Comparison of ENCODE assay signal across 10 cellular contexts in the genomic region with DNA sequence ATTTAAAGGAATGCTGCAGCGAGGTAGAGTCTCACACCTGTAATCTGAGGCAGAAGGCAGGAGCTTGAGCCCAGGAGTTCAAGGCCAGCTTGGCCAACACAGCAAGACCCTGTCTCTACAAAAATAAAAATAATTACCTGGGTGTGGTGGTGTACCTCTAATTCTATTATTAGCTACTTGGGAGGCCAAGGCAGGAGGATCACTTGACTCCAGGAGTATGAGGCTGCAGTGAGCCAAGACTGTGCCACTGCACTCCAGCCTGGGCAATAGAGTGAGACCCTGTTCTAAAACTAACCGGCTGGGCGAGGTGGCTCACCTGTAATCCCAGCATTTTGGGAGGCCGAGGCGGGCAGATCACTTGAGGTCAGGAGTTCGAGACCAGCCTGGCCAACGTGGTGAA. TPM values are rescaled to one million over a fixed set of nuclear protein-coding genes. Genes with fewer than 3 reads are reported as not detected.
A peak's percentile ranks its signal among the peaks of the same experiment; 100 is the strongest.
DNase-seq lines count a peak whose midpoint lies in the region; ATAC-seq, FAIRE-seq and TF ChIP-seq lines count a peak whose summit lies in the region.
"Not testable (repeated sequence)": the region's sequence is repeated elsewhere in the genome, so short reads cannot be mapped to it uniquely, and the experiment has no call there.
"Had no signal": no experiment of that assay in that cellular context is flagged by ENCODE, and none has a peak within 500 bp of the region (broad histone marks: within the 10 kb centered on the region; RNA-seq: fewer than 3 reads in every experiment).

No MANE protein-coding gene starts in this region.

- 6% methylated on average over 7 of the region's 7 CpGs for WGBS in K562 (ENCODE audit: insufficient coverage, low coverage, missing lambda C conversion rate)
- WGBS in HepG2 (ENCODE audit: low lambda C conversion rate), result 85% methylated on average over 7 of the region's 7 CpGs

- H3K4me3 ChIP-seq in HEK293 (ENCODE audit: low read depth, low read length); K562; HepG2 (replicated peaks in 1 of 3; ENCODE audit: insufficient read depth in 1 of 3, low read depth in 2 of 3, low read length in 3 of 3): not testable (repeated sequence)

- not testable (repeated sequence) for H3K79me2 ChIP-seq in K562 (ENCODE audit: control insufficient read depth, insufficient read depth, low read length); HepG2 (ENCODE audit: insufficient read depth, low read length)

- H3K9me1 ChIP-seq in K562 (ENCODE audit: control insufficient read depth, insufficient read depth, low read length), result not testable (repeated sequence)

- in situ Hi-C loops in K562 (cut with MboI); HepG2 (cut with HindIII; ENCODE audit: extremely low pct_ligation_motif_present, low pct_unique_long_range_greater_than_20kb): not testable (repeated sequence)

- FAIRE-seq in K562 (lab: Jason Lieb, UNC); HepG2 (lab: Jason Lieb, UNC): not testable (repeated sequence)

- not testable (repeated sequence) for H3K27ac ChIP-seq in HEK293 (ENCODE audit: extremely low read depth, low read depth, low read length); K562 (ENCODE audit: extremely low read depth, low read depth, low read length); HepG2 (ENCODE audit: extremely low read length, insufficient read depth, low read length)

- not testable (repeated sequence) for ATAC-seq in K562, left lobe of liver, HepG2

- TF ChIP-seq RAD21 in K562 (CRISPR knock-in tag; conservative IDR thresholded peaks at IDR 0.05 in 1 of 2, IDR thresholded peaks at IDR 0.05 in 1 of 2); HepG2 (CRISPR knock-in tag; IDR thresholded peaks at IDR 0.05): not testable (repeated sequence)

- intact Hi-C loops in K562 (cut with micrococcal nuclease); HepG2 (cut with micrococcal nuclease; ENCODE audit: unreplicated experiment): not testable (repeated sequence)

- H3K4me2 ChIP-seq in K562 (ENCODE audit: insufficient read depth, low read length); HepG2 (ENCODE audit: low read depth, low read length): not testable (repeated sequence)

- not testable (repeated sequence) for BruUV-seq in K562 (replicated peaks; lab: Mats Ljungman, UMichigan); HepG2 (replicated peaks; lab: Mats Ljungman, UMichigan)

- not testable (repeated sequence) for H3K4me1 ChIP-seq in HEK293 (ENCODE audit: control insufficient read depth, insufficient read depth, low read length); K562 (replicated peaks in 1 of 2; ENCODE audit: control insufficient read depth in 2 of 2, insufficient read depth in 2 of 2, low read length in 2 of 2)
- peaks cover 53% of the 10 kb centered on the region for H3K4me1 ChIP-seq in HepG2 (ENCODE audit: insufficient read depth, low read length)

- H4K20me1 ChIP-seq in K562 (replicated peaks; ENCODE audit: control insufficient read depth, insufficient read depth, low read length); HepG2 (ENCODE audit: insufficient read depth, low read length): not testable (repeated sequence)

- not testable (repeated sequence) for H3K9me3 ChIP-seq in HEK293 (ENCODE audit: control insufficient read depth, insufficient read depth, low read depth, low read length); K562 (replicated peaks; ENCODE audit: control insufficient read depth, insufficient read depth, low read depth, low read length); HepG2 (ENCODE audit: low read length)

- POLR2A ChIA-PET in HEK293 (lab: Yijun Ruan, JAX); K562 (lab: Yijun Ruan, JAX); HepG2 (lab: Yijun Ruan, JAX): not testable (repeated sequence)

- not testable (repeated sequence) for H3K36me3 ChIP-seq in HEK293 (ENCODE audit: control insufficient read depth in 2 of 2, insufficient read depth in 1 of 2, low read length in 2 of 2); K562 (ENCODE audit: control insufficient read depth, insufficient read depth, low read length); HepG2 (replicated peaks in 1 of 2; ENCODE audit: control insufficient read depth in 1 of 2, insufficient read depth in 2 of 2, low read length in 2 of 2)

- TF ChIP-seq CTCF in HEK293 (tag by site-specific recombination; IDR thresholded peaks at IDR 0.05); K562 (IDR thresholded peaks at IDR 0.05 in 2 of 3, conservative IDR thresholded peaks at IDR 0.05 in 1 of 3; ENCODE audit: insufficient read depth in 2 of 3, low read depth in 1 of 3, low read length in 3 of 3); HepG2 (CRISPR knock-in tag; IDR thresholded peaks at IDR 0.05): not testable (repeated sequence)

- H3K9ac ChIP-seq in K562 (ENCODE audit: insufficient read depth in 1 of 2, low read depth in 2 of 2, low read length in 2 of 2); HepG2 (ENCODE audit: insufficient read depth, low read depth, low read length): not testable (repeated sequence)

- H2AFZ ChIP-seq in K562 (ENCODE audit: low read depth, low read length); HepG2 (ENCODE audit: low read length): not testable (repeated sequence)

- peaks cover 8 to 14% of the 10 kb centered on the region in 2 experiments; a peak in 3 of 5 replicates for H3K27me3 ChIP-seq in K562 (ENCODE audit: control insufficient read depth in 2 of 2, insufficient read depth in 2 of 2, low read length in 2 of 2)
- not testable (repeated sequence) for H3K27me3 ChIP-seq in HepG2 (ENCODE audit: control insufficient read depth in 1 of 2, insufficient read depth in 2 of 2, low read length in 2 of 2)

- peak; percentile 8 for DNase-seq in activated CD8-positive, alpha-beta memory T cell treated with anti-CD3 and anti-CD28 coated beads, Interleukin-2, amount 50 U/mL, for 48 hours
- DNase-seq in K562 (ENCODE audit: extremely low read depth in 1 of 4, low spot score in 3 of 4); HepG2 (ENCODE audit: low spot score): not testable (repeated sequence)
- peak; percentile 22 for DNase-seq in left lobe of liver (ENCODE audit: low spot score)

- CTCF ChIA-PET in HEK293 (lab: Yijun Ruan, JAX); K562 (lab: Yijun Ruan, JAX; ENCODE audit: low intra/inter-chr PET ratio); HepG2 (lab: Yijun Ruan, JAX; ENCODE audit: low intra/inter-chr PET ratio, low total read pairs): not testable (repeated sequence)

- not testable (repeated sequence) for TF ChIP-seq EP300 in K562 (IDR thresholded peaks at IDR 0.05; ENCODE audit: low read length); HepG2 (IDR thresholded peaks at IDR 0.05; ENCODE audit: low read depth in 2 of 2, low read length in 2 of 2); HepG2 (CRISPR knock-in tag; IDR thresholded peaks at IDR 0.05; ENCODE audit: borderline replicate concordance)

- TF ChIP-seq POLR2A in K562 (conservative IDR thresholded peaks at IDR 0.05); HepG2 (IDR thresholded peaks at IDR 0.05; ENCODE audit: insufficient read depth in 1 of 2, low read depth in 2 of 2, low read length in 2 of 2): not testable (repeated sequence)

RNA-seq across cellular contexts. Expression of a gene that starts 18.9 kb away (rescaled TPM):
- total RNA-seq in K562 (2011; cell fraction: chromatin; rRNA removed; ENCODE audit: low replicate concordance), result 1.2 and 1.3 TPM in 2 replicates
- 0.17 and 0.53 TPM in 2 replicates for total RNA-seq in K562 (2011; cell fraction: nucleolus; rRNA removed)
- 0.37 TPM in 1 of 2 replicates, not detected in the other for total RNA-seq in K562 (2011; cell fraction: nucleoplasm; rRNA removed)
- total RNA-seq in K562 (2014; rRNA removed) (1.1 and 2.9 TPM in 2 replicates), K562 (2014; rRNA removed; fragmentation: Illumina TruSeq; extraction: Trizol) (0.47 and 1.3 TPM in 2 replicates), K562 (2015; rRNA removed; fragmentation: Illumina TruSeq; extraction: Trizol) (0.75 and 0.94 TPM in 2 replicates), K562 (2021) (0.98 and 1.5 TPM in 2 replicates), left lobe of liver (12.2 TPM), HepG2 (2016; rRNA removed; fragmentation: Illumina TruSeq; extraction: Trizol) (1.2 and 1.4 TPM in 2 replicates)
- polyA plus RNA-seq in K562 (2011; rRNA removed) (0.91 and 1.2 TPM in 2 replicates), K562 (2014; fragmentation: Illumina TruSeq; extraction: Trizol) (1.4 and 1.7 TPM in 2 replicates), K562 (2014; fragmentation: Nextera tagmentation; extraction: Ambion mirVana) (under 1 TPM; 0.29 to 0.31 TPM), K562 (2014; rRNA removed) (1.3 and 1.8 TPM in 2 replicates), HepG2 (2011; rRNA removed) (1.4 and 2.5 TPM in 2 replicates)
- 1.4 and 1.6 TPM in 2 replicates for polyA plus RNA-seq in K562 (2011; cell fraction: cytosol; rRNA removed)
- 0.55 and 0.64 TPM in 2 replicates for polyA plus RNA-seq in K562 (2011; cell fraction: nucleus; rRNA removed)
- polyA plus RNA-seq in K562 (2012), result 1.6 and 1.8 TPM in 2 replicates
- polyA minus RNA-seq in K562 (2011; rRNA and poly(A)+ RNA removed), result 0.25 and 0.51 TPM in 2 replicates
- 1.5 TPM in 1 of 2 replicates, not detected in the other for polyA minus RNA-seq in K562 (2011; cell fraction: cytosol; rRNA and poly(A)+ RNA removed)
- polyA minus RNA-seq in K562 (2011; cell fraction: nucleus; rRNA and poly(A)+ RNA removed), result 0.67 TPM in 1 of 2 replicates, not detected in the other
- 0.71 and 1.0 TPM in 2 replicates for total RNA-seq in HepG2 (2016; cell fraction: cytosol; rRNA removed; fragmentation: Illumina TruSeq; extraction: Trizol; ENCODE audit: low read depth)
- 0.69 and 0.79 TPM in 2 replicates for total RNA-seq in HepG2 (2016; cell fraction: insoluble cytoplasmic fraction; rRNA removed; fragmentation: Illumina TruSeq; extraction: Trizol)
- total RNA-seq in HepG2 (2016; cell fraction: membrane; rRNA removed; fragmentation: Illumina TruSeq; extraction: Trizol), result 1.2 and 1.5 TPM in 2 replicates
- 1.3 and 1.4 TPM in 2 replicates for total RNA-seq in HepG2 (2016; cell fraction: nucleus; rRNA removed; fragmentation: Illumina TruSeq; extraction: Trizol)
- 0.99 and 1.8 TPM in 2 replicates for polyA plus RNA-seq in HepG2 (2011; cell fraction: cytosol; rRNA removed)
- 0.90 and 1.3 TPM in 2 replicates for polyA plus RNA-seq in HepG2 (2011; cell fraction: nucleus; rRNA removed)
- polyA plus RNA-seq in HepG2 (2012), result 1.0 and 2.9 TPM in 2 replicates
- polyA plus RNA-seq in HepG2 (2016; cell fraction: cytosol; fragmentation: Illumina TruSeq; extraction: Trizol; ENCODE audit: low read depth), result 1.4 TPM in 2 replicates
- 1.7 and 2.5 TPM in 2 replicates for polyA plus RNA-seq in HepG2 (2016; cell fraction: insoluble cytoplasmic fraction; fragmentation: Illumina TruSeq; extraction: Trizol; ENCODE audit: low read depth)
- 0.86 and 2.2 TPM in 2 replicates for polyA plus RNA-seq in HepG2 (2016; cell fraction: membrane; fragmentation: Illumina TruSeq; extraction: Trizol; ENCODE audit: low read depth)
- polyA plus RNA-seq in HepG2 (2016; cell fraction: nucleus; fragmentation: Illumina TruSeq; extraction: Trizol; ENCODE audit: insufficient read depth, low read depth), result 1.2 and 2.5 TPM in 2 replicates
- 2.4 and 7.1 TPM in 2 replicates for polyA minus RNA-seq in HepG2 (2011; rRNA and poly(A)+ RNA removed; ENCODE audit: low replicate concordance)
- 0.53 and 1.3 TPM in 2 replicates for polyA minus RNA-seq in HepG2 (2011; cell fraction: cytosol; rRNA and poly(A)+ RNA removed)
- 1.2 and 2.7 TPM in 2 replicates for polyA minus RNA-seq in HepG2 (2011; cell fraction: nucleus; rRNA and poly(A)+ RNA removed)
- total RNA-seq: Caco-2 had no signal

RNA-seq across cellular contexts. Expression of a gene that starts 57.7 kb away (rescaled TPM):
- not detected in 2 replicates for total RNA-seq in K562 (2011; cell fraction: chromatin; rRNA removed; ENCODE audit: low replicate concordance)
- total RNA-seq in K562 (2011; cell fraction: nucleolus; rRNA removed), result not detected in 2 replicates
- not detected in 2 replicates for total RNA-seq in K562 (2011; cell fraction: nucleoplasm; rRNA removed)
- not detected in 2 replicates for total RNA-seq in K562 (2014; rRNA removed)
- not detected in 2 replicates for total RNA-seq in K562 (2014; rRNA removed; fragmentation: Illumina TruSeq; extraction: Trizol)
- total RNA-seq in K562 (2015; rRNA removed; fragmentation: Illumina TruSeq; extraction: Trizol), result not detected in 2 replicates
- 0.11 TPM in 1 of 2 replicates, not detected in the other for total RNA-seq in K562 (2021)
- polyA plus RNA-seq in K562 (2011; rRNA removed), result not detected in 2 replicates
- not detected in 2 replicates for polyA plus RNA-seq in K562 (2011; cell fraction: cytosol; rRNA removed)
- polyA plus RNA-seq in K562 (2011; cell fraction: nucleus; rRNA removed), result not detected in 2 replicates
- polyA plus RNA-seq in K562 (2012), result 0.01 TPM in 1 of 2 replicates, not detected in the other
- polyA plus RNA-seq in K562 (2014; fragmentation: Illumina TruSeq; extraction: Trizol), result not detected in 2 replicates
- polyA plus RNA-seq in K562 (2014; fragmentation: Nextera tagmentation; extraction: Ambion mirVana), result not detected
- not detected in 2 replicates for polyA plus RNA-seq in K562 (2014; rRNA removed)
- polyA minus RNA-seq in K562 (2011; rRNA and poly(A)+ RNA removed), result not detected in 2 replicates
- 0.18 TPM in 1 of 2 replicates, not detected in the other for polyA minus RNA-seq in K562 (2011; cell fraction: cytosol; rRNA and poly(A)+ RNA removed)
- not detected in 2 replicates for polyA minus RNA-seq in K562 (2011; cell fraction: nucleus; rRNA and poly(A)+ RNA removed)
- 14.6 TPM for total RNA-seq in left lobe of liver
- 63.8 and 75.8 TPM in 2 replicates for total RNA-seq in HepG2 (2016; rRNA removed; fragmentation: Illumina TruSeq; extraction: Trizol)
- 10.1 and 10.5 TPM in 2 replicates for total RNA-seq in HepG2 (2016; cell fraction: cytosol; rRNA removed; fragmentation: Illumina TruSeq; extraction: Trizol; ENCODE audit: low read depth)
- 63.6 and 79.3 TPM in 2 replicates for total RNA-seq in HepG2 (2016; cell fraction: insoluble cytoplasmic fraction; rRNA removed; fragmentation: Illumina TruSeq; extraction: Trizol)
- 45.8 and 49.0 TPM in 2 replicates for total RNA-seq in HepG2 (2016; cell fraction: membrane; rRNA removed; fragmentation: Illumina TruSeq; extraction: Trizol)
- total RNA-seq in HepG2 (2016; cell fraction: nucleus; rRNA removed; fragmentation: Illumina TruSeq; extraction: Trizol), result 37.4 and 38.1 TPM in 2 replicates
- polyA plus RNA-seq in HepG2 (2011; rRNA removed), result 33.6 and 34.7 TPM in 2 replicates
- 30.7 and 35.5 TPM in 2 replicates for polyA plus RNA-seq in HepG2 (2011; cell fraction: cytosol; rRNA removed)
- 10.6 and 16.5 TPM in 2 replicates for polyA plus RNA-seq in HepG2 (2011; cell fraction: nucleus; rRNA removed)
- polyA plus RNA-seq in HepG2 (2012), result 15.0 and 21.1 TPM in 2 replicates
- polyA plus RNA-seq in HepG2 (2016; cell fraction: cytosol; fragmentation: Illumina TruSeq; extraction: Trizol; ENCODE audit: low read depth), result 6.4 and 10.6 TPM in 2 replicates
- polyA plus RNA-seq in HepG2 (2016; cell fraction: insoluble cytoplasmic fraction; fragmentation: Illumina TruSeq; extraction: Trizol; ENCODE audit: low read depth), result 56.5 and 61.1 TPM in 2 replicates
- 26.1 and 27.8 TPM in 2 replicates for polyA plus RNA-seq in HepG2 (2016; cell fraction: membrane; fragmentation: Illumina TruSeq; extraction: Trizol; ENCODE audit: low read depth)
- polyA plus RNA-seq in HepG2 (2016; cell fraction: nucleus; fragmentation: Illumina TruSeq; extraction: Trizol; ENCODE audit: insufficient read depth, low read depth), result 49.1 and 49.6 TPM in 2 replicates
- polyA minus RNA-seq in HepG2 (2011; rRNA and poly(A)+ RNA removed; ENCODE audit: low replicate concordance), result 10.5 and 73.9 TPM in 2 replicates
- 42.8 and 48.0 TPM in 2 replicates for polyA minus RNA-seq in HepG2 (2011; cell fraction: cytosol; rRNA and poly(A)+ RNA removed)
- polyA minus RNA-seq in HepG2 (2011; cell fraction: nucleus; rRNA and poly(A)+ RNA removed), result 20.3 and 27.0 TPM in 2 replicates
- total RNA-seq: CD4-positive, alpha-beta memory T cell; CD4-positive, alpha-beta T cell; CD4-positive, CD25-positive, alpha-beta regulatory T cell; CD8-positive, alpha-beta T cell had no signal
- polyA plus RNA-seq: CD4-positive, alpha-beta memory T cell; CD4-positive, CD25-positive, alpha-beta regulatory T cell had no signal

Comparison
In these comparisons a context has a peak if more than half of its experiments do, and no peak if none do; other contexts are left out.
1. RNA of a gene that starts 57.7 kb away (total RNA-seq): 10.1 to 79.3 TPM in HepG2 and 14.6 TPM in left lobe of liver (single experiment); 0.11 TPM in K562; every median in the first group is over 10 times any median in the second.